ENCODE assay signal across 1 cellular context in genomic region chr11:117820071-117820470, GRCh38.
TF ChIP-seq lines count a peak whose summit lies in the region.

No MANE protein-coding gene starts in this region.

TF ChIP-seq in HepG2, 621 proteins besides CTCF, POLR2A, EP300 and RAD21:
- TF ChIP-seq ZNF331 (CRISPR knock-in tag; IDR thresholded peaks at IDR 0.05): no peak
- peak; percentile 88 for TF ChIP-seq HNRNPL (IDR thresholded peaks at IDR 0.05; ENCODE audit: low read depth, low read length)
